In genomic region chr4:70360460-70360859, GRCh38 we compare ENCODE assay signal across 38 cellular contexts. TPM values are rescaled to one million over a fixed set of nuclear protein-coding genes. Genes with fewer than 3 reads are reported as not detected.
A peak's percentile ranks its signal among the peaks of the same experiment; 100 is the strongest.
DNase-seq lines count a peak whose midpoint lies in the region; ATAC-seq and TF ChIP-seq lines count a peak whose summit lies in the region.
"Had no signal": no experiment of that assay in that cellular context is flagged by ENCODE, and none has a peak within 500 bp of the region (broad histone marks: within the 10 kb centered on the region; RNA-seq: fewer than 3 reads in every experiment).

Gene SMR3A, plus strand, starts transcription at chr4:70360760. Its CDS starts 1,356 bp downstream, at chr4:70362116.

- H4K20me1 ChIP-seq in OCI-LY1 (ENCODE audit: insufficient read depth, low read length) = no peaks in the 10 kb centered on the region
- H4K20me1 ChIP-seq in neural progenitor cell (ENCODE audit: low read depth) = no peaks in the 10 kb centered on the region
- H4K20me1 ChIP-seq: BLaER1; BLaER1 treated with 17β-estradiol and CSF1 and Interleukin-3, amounts not matched to agents 10 nM and 100 nM had no signal

- H3K27ac Mint-ChIP-seq in endothelial cell (ENCODE audit: unreplicated experiment) (peak within 1 kb of the TSS; percentile 57), neural progenitor cell (no peak within 1 kb of the TSS)
- H3K27ac Mint-ChIP-seq: B cell; CD14-positive monocyte; CD4-positive, alpha-beta memory T cell; CD4-positive, alpha-beta T cell; CD4-positive, CD25-positive, alpha-beta regulatory T cell; CD8-positive, alpha-beta memory T cell; CD8-positive, alpha-beta T cell had no signal

- H3K36me3 ChIP-seq in OCI-LY1 (ENCODE audit: insufficient read depth, low read length) = no peaks in the 10 kb centered on the region
- H3K36me3 ChIP-seq in neural progenitor cell = no peaks in the 10 kb centered on the region
- H3K36me3 ChIP-seq: BE2C; BLaER1; BLaER1 treated with 17β-estradiol and CSF1 and Interleukin-3, amounts not matched to agents 10 nM and 100 nM had no signal

- no peak within 1 kb of the TSS for H3K27ac ChIP-seq in OCI-LY1 (ENCODE audit: low read depth, low read length, poor library complexity, severe bottlenecking)
- H3K27ac ChIP-seq in epithelial cell of prostate = peak within 1 kb of the TSS; percentile 45
- no peak within 1 kb of the TSS for H3K27ac ChIP-seq in neural progenitor cell
- H3K27ac ChIP-seq: 22Rv1; A549; BLaER1; BLaER1 treated with 17β-estradiol and CSF1 and Interleukin-3, amounts not matched to agents 10 nM and 100 nM; C4-2B had no signal

- H3K9me2 ChIP-seq in OCI-LY1 (ENCODE audit: low read depth, low read length) = no peaks in the 10 kb centered on the region

- intact Hi-C loops in lower leg skin (cut with DNase I; ENCODE audit: low total_unique reads) = no loop called here

- ATAC-seq in GM21447 (IDR thresholded peaks at IDR 0.05; ENCODE audit: unreplicated experiment) = no peak
- ATAC-seq: A549; CD8-positive, alpha-beta T cell had no signal

- DNase-seq in endothelial cell (ENCODE audit: low spot score) (no peak), epithelial cell of prostate (ENCODE audit: low read depth, low spot score) (no peak), neural progenitor cell (ENCODE audit: low spot score) (no peak), lower leg skin (ENCODE audit: low spot score in 2 of 2) (no peak)
- DNase-seq in stimulated activated CD4-positive, alpha-beta T cell treated with anti-CD3 and anti-CD28 coated beads, Interleukin-15, amount 100 ng/mL, for 24 hours = no peak
- no peak for DNase-seq in activated CD8-positive, alpha-beta memory T cell treated with anti-CD3 and anti-CD28 coated beads for 24 hours
- DNase-seq: 8988T; ACHN; AML-193; BE2C; C1 segment of cervical spinal cord; Caco-2; Calu3; CD4-positive, alpha-beta memory T cell; CD4-positive, alpha-beta T cell; CD4-positive, CD25-positive, alpha-beta regulatory T cell; CD8-positive, alpha-beta memory T cell; CD8-positive, alpha-beta T cell; COR-L47; DMS 273 treated with DMSO at 0.1 percent for 48 hours; DMS153; DMS53; DMS79; DMS79 treated with DMSO at 0.1 percent for 48 hours; DND-41; EL had no signal

- H3F3A ChIP-seq in OCI-LY1 (ENCODE audit: insufficient read depth, low read length) = no peaks in the 10 kb centered on the region
- no peaks in the 10 kb centered on the region for H3F3A ChIP-seq in neural progenitor cell (ENCODE audit: low read depth)

- WGBS in lower leg skin, 2 donors = 79 to 90% methylated on average over 3 of the region's 3 CpGs

- H3K79me2 ChIP-seq in OCI-LY1 (ENCODE audit: insufficient read depth, low read length) (no peaks in the 10 kb centered on the region), neural progenitor cell (ENCODE audit: low read depth) (no peaks in the 10 kb centered on the region)

- H3K4me2 ChIP-seq in OCI-LY1 (ENCODE audit: low read length) (no peak within 1 kb of the TSS), neural progenitor cell (no peak within 1 kb of the TSS)
- H3K4me2 ChIP-seq: A549; BLaER1; BLaER1 treated with 17β-estradiol and CSF1 and Interleukin-3, amounts not matched to agents 10 nM and 100 nM had no signal

- H3K4me1 Mint-ChIP-seq in endothelial cell (ENCODE audit: unreplicated experiment) (no peaks in the 10 kb centered on the region), neural progenitor cell (no peaks in the 10 kb centered on the region)
- H3K4me1 Mint-ChIP-seq: B cell; CD14-positive monocyte; CD4-positive, alpha-beta memory T cell; CD4-positive, CD25-positive, alpha-beta regulatory T cell; CD8-positive, alpha-beta memory T cell had no signal

- no peak for TF ChIP-seq CTCF in OCI-LY1 (IDR thresholded peaks at IDR 0.05; ENCODE audit: low read length)
- no peak for TF ChIP-seq CTCF in endothelial cell (IDR thresholded peaks at IDR 0.05; ENCODE audit: unreplicated experiment)
- TF ChIP-seq CTCF in neural progenitor cell (IDR thresholded peaks at IDR 0.05) = no peak
- TF ChIP-seq CTCF in lower leg skin (IDR thresholded peaks at IDR 0.05) = no peak

- H3K4me3 ChIP-seq in OCI-LY1 (ENCODE audit: low read depth, low read length, poor library complexity, severe bottlenecking) = no peak within 1 kb of the TSS
- H3K4me3 ChIP-seq in neural progenitor cell = no peak within 1 kb of the TSS
- H3K4me3 ChIP-seq in lower leg skin (ENCODE audit: low read depth, poor library complexity, severe bottlenecking) = no peak within 1 kb of the TSS
- H3K4me3 ChIP-seq: A549; BLaER1; BLaER1 treated with 17β-estradiol and CSF1 and Interleukin-3, amounts not matched to agents 10 nM and 100 nM had no signal

- H3K4me3 Mint-ChIP-seq in endothelial cell (ENCODE audit: unreplicated experiment) (no peak within 1 kb of the TSS), neural progenitor cell (no peak within 1 kb of the TSS)
- H3K4me3 Mint-ChIP-seq: B cell; CD14-positive monocyte; CD4-positive, alpha-beta memory T cell; CD4-positive, alpha-beta T cell; CD4-positive, CD25-positive, alpha-beta regulatory T cell; CD8-positive, alpha-beta memory T cell; CD8-positive, alpha-beta T cell had no signal

- H3K27me3 Mint-ChIP-seq in endothelial cell (ENCODE audit: unreplicated experiment) = no peaks in the 10 kb centered on the region
- H3K27me3 Mint-ChIP-seq in neural progenitor cell (ENCODE audit: insufficient read depth, low read depth) = no peaks in the 10 kb centered on the region
- H3K27me3 Mint-ChIP-seq: B cell; CD4-positive, alpha-beta memory T cell; CD4-positive, alpha-beta T cell; CD4-positive, CD25-positive, alpha-beta regulatory T cell had no signal

- H3K36me3 Mint-ChIP-seq in endothelial cell (ENCODE audit: low read depth, unreplicated experiment) = no peaks in the 10 kb centered on the region
- H3K36me3 Mint-ChIP-seq in neural progenitor cell = no peaks in the 10 kb centered on the region
- H3K36me3 Mint-ChIP-seq: CD14-positive monocyte; CD4-positive, alpha-beta memory T cell; CD4-positive, CD25-positive, alpha-beta regulatory T cell; CD8-positive, alpha-beta memory T cell; CD8-positive, alpha-beta T cell had no signal

- H3K9me3 Mint-ChIP-seq in endothelial cell (ENCODE audit: unreplicated experiment) (no peaks in the 10 kb centered on the region), neural progenitor cell (no peaks in the 10 kb centered on the region)
- H3K9me3 Mint-ChIP-seq: CD4-positive, alpha-beta T cell; CD8-positive, alpha-beta memory T cell had no signal

- no peaks in the 10 kb centered on the region for H3K27me3 ChIP-seq in OCI-LY1 (ENCODE audit: insufficient read depth, low read length)
- no peaks in the 10 kb centered on the region for H3K27me3 ChIP-seq in neural progenitor cell
- H3K27me3 ChIP-seq: BE2C; BLaER1; BLaER1 treated with 17β-estradiol and CSF1 and Interleukin-3, amounts not matched to agents 10 nM and 100 nM had no signal

- TF ChIP-seq POLR2A in lower leg skin (IDR thresholded peaks at IDR 0.05) = no peak

- H3K9ac ChIP-seq in OCI-LY1 (ENCODE audit: low read length) (no peak within 1 kb of the TSS), neural progenitor cell (no peak within 1 kb of the TSS)
- H3K9ac ChIP-seq: BLaER1; BLaER1 treated with 17β-estradiol and CSF1 and Interleukin-3, amounts not matched to agents 10 nM and 100 nM had no signal

- H2AFZ ChIP-seq in OCI-LY1 (ENCODE audit: low read length) (peak within 1 kb of the TSS; percentile 68; the same call in 1 of the 2 replicates), neural progenitor cell (replicated peaks) (peak within 1 kb of the TSS; percentile 3)

- H3K9me3 ChIP-seq in OCI-LY1 (ENCODE audit: low read length) = no peaks in the 10 kb centered on the region
- no peaks in the 10 kb centered on the region for H3K9me3 ChIP-seq in neural progenitor cell (ENCODE audit: low read depth)
- H3K9me3 ChIP-seq: A549; BE2C; BLaER1; BLaER1 treated with 17β-estradiol and CSF1 and Interleukin-3, amounts not matched to agents 10 nM and 100 nM; Caco-2 had no signal

- H3K4me1 ChIP-seq in OCI-LY1 (ENCODE audit: insufficient read depth, low read length, severe bottlenecking) (peaks cover 7% of the 10 kb centered on the region), neural progenitor cell (no peaks in the 10 kb centered on the region)
- H3K4me1 ChIP-seq: A549, BE2C, Caco-2 had no signal

RNA-seq across cellular contexts. Expression of gene SMR3A, which starts in this region (rescaled TPM):
- not detected for total RNA-seq in endothelial cell (ENCODE audit: unreplicated experiment)
- total RNA-seq in neural progenitor cell (ENCODE audit: low replicate concordance) = not detected in 2 replicates
- not detected for total RNA-seq in lower leg skin
- total RNA-seq: A172; A673; B cell; Caco-2; Calu3; CD4-positive, alpha-beta memory T cell; CD4-positive, alpha-beta T cell; CD4-positive, CD25-positive, alpha-beta regulatory T cell; CD8-positive, alpha-beta memory T cell; CD8-positive, alpha-beta T cell; Daoy had no signal
